ENCODE assay signal across 1 cellular context in genomic region chr22:43151251-43152000, GRCh38.
TF ChIP-seq lines count a peak whose summit lies in the region.

TSS of gene TSPO (plus strand) at chr22:43151559. CDS start at chr22:43159239, 7,680 bp downstream.

TF ChIP-seq in HEK293, 187 proteins besides CTCF, POLR2A, EP300 and RAD21 (continued from another document):
- TF ChIP-seq ZNF692 (tag by site-specific recombination; IDR thresholded peaks at IDR 0.05) (peak; percentile 83), ZNF280D (tag by site-specific recombination; IDR thresholded peaks at IDR 0.05) (no peak), PRDM10 (tag by site-specific recombination; IDR thresholded peaks at IDR 0.05) (no peak), OSR2 (tag by site-specific recombination; IDR thresholded peaks at IDR 0.05) (0 out of 2 replicates have a peak, but pooled peaks have one; percentile 26), GLI4 (tag by site-specific recombination; IDR thresholded peaks at IDR 0.05) (no peak), RBAK (tag by site-specific recombination; IDR thresholded peaks at IDR 0.05) (no peak), ZNF785 (tag by site-specific recombination; IDR thresholded peaks at IDR 0.05) (no peak), ZFP37 (tag by site-specific recombination; IDR thresholded peaks at IDR 0.05) (no peak), ZNF560 (tag by site-specific recombination; IDR thresholded peaks at IDR 0.05; ENCODE audit: borderline replicate concordance) (no peak), GFI1B (tag by site-specific recombination; IDR thresholded peaks at IDR 0.05) (no peak), ZBTB11 (tag by site-specific recombination; conservative IDR thresholded peaks at IDR 0.05; ENCODE audit: low read depth) (no peak), MYNN (tag by site-specific recombination; IDR thresholded peaks at IDR 0.05; ENCODE audit: borderline replicate concordance) (no peak), REPIN1 (tag by site-specific recombination; IDR thresholded peaks at IDR 0.05; ENCODE audit: low read depth) (no peak), ZBTB26 (tag by site-specific recombination; optimal IDR thresholded peaks at IDR 0.05) (peak; percentile 63), ZNF596 (tag by site-specific recombination; IDR thresholded peaks at IDR 0.05) (no peak), ZNF2 (tag by site-specific recombination; IDR thresholded peaks at IDR 0.05) (0 out of 2 replicates have a peak, but pooled peaks have one; percentile 1), ZFP69B (tag by site-specific recombination; IDR thresholded peaks at IDR 0.05) (peak; percentile 77), ZNF248 (tag by site-specific recombination; IDR thresholded peaks at IDR 0.05) (no peak), ZBTB48 (tag by site-specific recombination; IDR thresholded peaks at IDR 0.05) (no peak), GLI2 (tag by site-specific recombination; IDR thresholded peaks at IDR 0.05; ENCODE audit: borderline replicate concordance, low read depth) (no peak), ZNF433 (tag by site-specific recombination; IDR thresholded peaks at IDR 0.05; ENCODE audit: low read depth) (no peak)
